10 cellular contexts compared by ENCODE assay signal in genomic region chr6:42260424-42260888, GRCh38. TPM values are rescaled to one million over a fixed set of nuclear protein-coding genes. Genes with fewer than 3 reads are reported as not detected.
DNase-seq lines count a peak whose midpoint lies in the region; ATAC-seq, FAIRE-seq and TF ChIP-seq lines count a peak whose summit lies in the region.
"Had no signal": no experiment of that assay in that cellular context is flagged by ENCODE, and none has a peak within 500 bp of the region (broad histone marks: within the 10 kb centered on the region; RNA-seq: fewer than 3 reads in every experiment).

No MANE protein-coding gene starts in this region.

- H3K4me1 Mint-ChIP-seq in GM23338 (peaks cover 51% of the 10 kb centered on the region), glutamatergic neuron (ENCODE audit: low read depth, unreplicated experiment) (peaks cover 4% of the 10 kb centered on the region)
- H3K4me1 Mint-ChIP-seq: memory B cell had no signal

- H4K20me1 ChIP-seq in GM23338 (replicated peaks; ENCODE audit: insufficient read depth), result peaks cover 11% of the 10 kb centered on the region

- WGBS in sigmoid colon, 2 donors, result 58 to 72% methylated on average over 7 of the region's 7 CpGs

- intact Hi-C loops in sigmoid colon (cut with DNase I), result loop anchor here (2.0 to 5.0 kb wide), 3 partner anchors 192 to 286 kb away; partner anchors contain the start of gene TRERF1

- ATAC-seq in GM23338 (peak; percentile 42), HG02884 (IDR thresholded peaks at IDR 0.05; ENCODE audit: unreplicated experiment) (no peak), GM19397 (IDR thresholded peaks at IDR 0.05; ENCODE audit: unreplicated experiment) (no peak)

- H3K36me3 Mint-ChIP-seq in GM23338 (ENCODE audit: low read depth), result peaks cover 30% of the 10 kb centered on the region
- no peaks in the 10 kb centered on the region for H3K36me3 Mint-ChIP-seq in glutamatergic neuron (ENCODE audit: unreplicated experiment)

- DNase-seq in GM23338 (ENCODE audit: low spot score) (peak; percentile 54), NCI-H524 treated with DMSO at 0.1 percent for 48 hours (lab: John Stamatoyannopoulos, UW) (peak; percentile 19), erythroblast (lab: John Stamatoyannopoulos, UW) (peak; percentile 29 to 44), sigmoid colon (peak; percentile 70), HTR-8/SVneo (ENCODE audit: insufficient read length, low spot score) (no peak), glutamatergic neuron (no peak)
- DNase-seq: NCI-H2227 treated with DMSO at 0.1 percent for 48 hours had no signal

- TF ChIP-seq EP300 in sigmoid colon (IDR thresholded peaks at IDR 0.05), result no peak

- peaks cover 7% of the 10 kb centered on the region; the same call in 1 of the 2 replicates for H3K9me2 ChIP-seq in GM23338 (ENCODE audit: insufficient read depth)

- H3K9me3 Mint-ChIP-seq in GM23338 (no peaks in the 10 kb centered on the region), glutamatergic neuron (ENCODE audit: unreplicated experiment) (peaks cover 4% of the 10 kb centered on the region)
- H3K9me3 Mint-ChIP-seq: memory B cell had no signal

- peak overlapping the region; percentile 27; the same call in 1 of the 2 replicates for H3K4me2 ChIP-seq in GM23338

- TF ChIP-seq CTCF in GM23338 (conservative IDR thresholded peaks at IDR 0.05; ENCODE audit: low read depth in 2 of 2) (no peak), sigmoid colon (IDR thresholded peaks at IDR 0.05) (no peak), glutamatergic neuron (IDR thresholded peaks at IDR 0.05; ENCODE audit: partially characterized antibody, unreplicated experiment) (no peak)

- H3K27me3 Mint-ChIP-seq in GM23338 (ENCODE audit: insufficient read depth, low read depth, poor library complexity) (peaks cover 17% of the 10 kb centered on the region), glutamatergic neuron (ENCODE audit: unreplicated experiment) (peaks cover 8% of the 10 kb centered on the region)
- H3K27me3 Mint-ChIP-seq: memory B cell had no signal

- H3K27ac Mint-ChIP-seq in GM23338 (no peak overlapping the region), glutamatergic neuron (ENCODE audit: unreplicated experiment) (no peak overlapping the region)
- H3K27ac Mint-ChIP-seq: memory B cell had no signal

- peaks cover 36% of the 10 kb centered on the region for H3K4me1 ChIP-seq in GM23338 (ENCODE audit: insufficient read depth)
- H3K4me1 ChIP-seq in sigmoid colon, result peaks cover 0 to 24% (median 6%) of the 10 kb centered on the region in 4 donors

- no peak overlapping the region for H3K4me3 Mint-ChIP-seq in GM23338
- H3K4me3 Mint-ChIP-seq in glutamatergic neuron (ENCODE audit: unreplicated experiment), result no peak overlapping the region
- H3K4me3 Mint-ChIP-seq: memory B cell had no signal

- no peak for FAIRE-seq in HTR-8/SVneo (lab: Jason Lieb, UNC)

- no peak for TF ChIP-seq POLR2A in erythroblast (IDR thresholded peaks at IDR 0.05; ENCODE audit: low read length)
- no peak for TF ChIP-seq POLR2A in sigmoid colon (IDR thresholded peaks at IDR 0.05)

- no peaks in the 10 kb centered on the region for H3K27me3 ChIP-seq in GM23338 (ENCODE audit: insufficient read depth)
- no peaks in the 10 kb centered on the region for H3K27me3 ChIP-seq in sigmoid colon

- peaks cover 9% of the 10 kb centered on the region; the same call in 1 of the 2 replicates for H3F3A ChIP-seq in GM23338 (replicated peaks; ENCODE audit: low read depth)

- peaks cover 17% of the 10 kb centered on the region for H3K36me3 ChIP-seq in GM23338 (ENCODE audit: insufficient read depth)
- peaks cover 0 to 34% (median 0%) of the 10 kb centered on the region in 4 donors for H3K36me3 ChIP-seq in sigmoid colon

- H3K9me3 ChIP-seq in sigmoid colon, result no peaks in the 10 kb centered on the region

- H3K4me3 ChIP-seq in GM23338, result no peak overlapping the region
- H3K4me3 ChIP-seq in sigmoid colon, result peak overlapping the region in 1 of 4 donors; percentile 11

- no peak overlapping the region for H2AFZ ChIP-seq in GM23338

- H3K27ac ChIP-seq in GM23338 (ENCODE audit: low read depth), result no peak overlapping the region
- peak overlapping the region in 3 of 4 donors; percentile 13 to 41 (median 40) for H3K27ac ChIP-seq in sigmoid colon

- H3K79me2 ChIP-seq in GM23338 (replicated peaks; ENCODE audit: insufficient read depth), result no peaks in the 10 kb centered on the region

TF ChIP-seq in GM23338, 12 proteins besides CTCF, POLR2A, EP300 and RAD21 (continues in another document):
- TF ChIP-seq POLR2AphosphoS5 (IDR thresholded peaks at IDR 0.05; ENCODE audit: low read depth) (peak; percentile 25; the same call in 1 of the 2 replicates), REST (IDR thresholded peaks at IDR 0.05; ENCODE audit: unreplicated experiment) (no peak), EZH2 (IDR thresholded peaks at IDR 0.05; ENCODE audit: low read depth, unreplicated experiment) (no peak), ZNF331 (CRISPR knock-in tag; IDR thresholded peaks at IDR 0.05; ENCODE audit: low read depth) (no peak), CREB1 (CRISPR knock-in tag; IDR thresholded peaks at IDR 0.05; ENCODE audit: low read depth) (no peak), NANOG (IDR thresholded peaks at IDR 0.05; ENCODE audit: borderline replicate concordance) (no peak)

RNA-seq across cellular contexts. Expression of gene MRPS10, which starts 42.8 kb away (rescaled TPM):
- 42.7 and 49.3 TPM in 2 replicates for total RNA-seq in GM23338 (2014; rRNA removed; shearing (Covaris generic))
- polyA plus RNA-seq in GM23338 (2016; fragmentation: Nextera tagmentation; extraction: Ambion mirVana), result 33.7 and 36.2 TPM in 2 replicates
- 10 to 100 TPM; 27.7 to 35.2 (median 32.8) TPM for total RNA-seq in sigmoid colon
- 10 to 100 TPM; 28.8 to 41.4 (median 33.0) TPM for polyA plus RNA-seq in sigmoid colon
- 25.9 TPM for total RNA-seq in glutamatergic neuron (ENCODE audit: unreplicated experiment)

Comparison
In these comparisons a context has a peak if more than half of its experiments do, and no peak if none do; other contexts are left out.
1. DNase-seq: peak in GM23338 (single experiment), NCI-H524 treated with DMSO at 0.1 percent for 48 hours (single experiment), erythroblast (2 of 2) and sigmoid colon (single experiment); none in HTR-8/SVneo (single experiment) and glutamatergic neuron (single experiment).